Comparison of ENCODE assay signal across 8 cellular contexts in the genomic region with DNA sequence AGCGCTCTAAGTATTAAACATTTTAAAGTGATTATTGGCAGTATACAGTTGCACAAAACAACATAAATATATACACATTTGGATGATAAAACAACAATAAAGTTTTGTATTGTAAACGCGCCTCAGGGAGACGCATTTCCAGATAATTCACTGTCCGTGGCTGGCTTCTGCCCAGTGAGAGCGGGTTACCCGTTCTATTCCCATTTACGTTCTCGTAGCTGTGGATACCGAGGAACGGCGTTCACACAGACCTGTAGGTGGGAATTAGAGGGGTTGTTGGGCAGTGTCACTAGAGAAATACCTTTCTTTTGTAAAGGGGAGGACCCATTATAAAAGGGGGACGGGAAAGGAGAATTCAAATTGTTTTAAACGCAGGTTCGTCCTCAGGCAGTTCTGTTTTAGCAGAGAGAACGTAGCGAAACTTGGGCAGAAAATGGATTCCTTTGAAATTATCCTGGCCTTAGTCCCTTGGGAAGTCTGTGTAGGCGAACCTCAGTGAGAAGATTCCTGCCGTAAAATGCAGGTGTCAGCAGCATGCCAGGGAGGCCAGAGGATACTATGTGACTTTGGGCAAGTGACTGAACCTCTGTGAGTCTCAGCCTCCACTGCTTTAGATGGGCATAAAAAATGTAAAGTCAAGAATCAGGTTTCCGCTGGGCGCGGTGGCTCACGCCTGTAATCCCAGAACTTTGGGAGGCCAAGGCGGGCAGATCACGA.
DNase-seq lines count a peak whose midpoint lies in the region; ATAC-seq and TF ChIP-seq lines count a peak whose summit lies in the region.

No MANE protein-coding gene starts in this region.

- H3K79me2 ChIP-seq in KMS-11 (ENCODE audit: insufficient read depth, low read depth): peaks cover 44% of the 10 kb centered on the region

- peak overlapping the region; percentile 52 for H3K4me2 ChIP-seq in KMS-11

- ATAC-seq in HG02623 (IDR thresholded peaks at IDR 0.05; ENCODE audit: unreplicated experiment): no peak

- H3K36me3 ChIP-seq in KMS-11 (ENCODE audit: insufficient read depth) (no peaks in the 10 kb centered on the region), mucosa of rectum (ENCODE audit: control insufficient read depth in 2 of 2, insufficient read depth in 2 of 2, low read length in 2 of 2) (peaks cover 4 to 5% of the 10 kb centered on the region in 2 donors)

- H3K27ac ChIP-seq in KMS-11 (peak overlapping the region; percentile 72), mucosa of rectum (ENCODE audit: low read depth in 2 of 2, low read length in 2 of 2) (peak overlapping the region; percentile 90 to 95)

- H3K4me3 ChIP-seq in AG09309 (ENCODE audit: control insufficient read depth, low read depth, low read length) (peak overlapping the region; percentile 84), KMS-11 (IDR thresholded peaks at IDR 0.05; ENCODE audit: insufficient read depth, low read depth, low read length) (peak overlapping the region; percentile 28), choroid plexus epithelial cell (ENCODE audit: low read depth, low read length) (peak overlapping the region; percentile 97), mucosa of rectum (ENCODE audit: low read length in 2 of 2) (peak overlapping the region; percentile 93 to 98)

- no peak for DNase-seq in AG09309 (ENCODE audit: low read depth)
- DNase-seq in choroid plexus epithelial cell (ENCODE audit: low read depth): no peak
- DNase-seq in T-helper 9 cell: no peak
- no peak for DNase-seq in NOMO-1 (lab: John Stamatoyannopoulos, UW; ENCODE audit: unreplicated experiment in 2 of 2)
- no peak for DNase-seq in islet precursor cell

- H2AFZ ChIP-seq in KMS-11 (ENCODE audit: low read depth): peak overlapping the region; percentile 80

- H4K20me1 ChIP-seq in KMS-11 (ENCODE audit: insufficient read depth): no peaks in the 10 kb centered on the region; the same call in 1 of the 2 replicates

- TF ChIP-seq CTCF in AG09309 (IDR thresholded peaks at IDR 0.05; ENCODE audit: control insufficient read depth, insufficient read depth, low read depth, low read length, missing control alignments) (no peak), KMS-11 (conservative IDR thresholded peaks at IDR 0.05; ENCODE audit: low read depth, low read length) (no peak), choroid plexus epithelial cell (conservative IDR thresholded peaks at IDR 0.05; ENCODE audit: low read depth, low read length) (no peak)

- H3K27me3 ChIP-seq in KMS-11 (ENCODE audit: insufficient read depth, low read depth): no peaks in the 10 kb centered on the region
- H3K27me3 ChIP-seq in mucosa of rectum (ENCODE audit: control insufficient read depth in 2 of 2, insufficient read depth in 2 of 2, low read length in 2 of 2): no peaks in the 10 kb centered on the region

- H3K9me3 ChIP-seq in mucosa of rectum (ENCODE audit: control insufficient read depth in 2 of 2, low read length in 2 of 2): no peaks in the 10 kb centered on the region

- H3K9ac ChIP-seq in KMS-11: peak overlapping the region; percentile 80
- peak overlapping the region; percentile 82 to 97 for H3K9ac ChIP-seq in mucosa of rectum (ENCODE audit: low read depth in 1 of 2, low read length in 2 of 2)

- peaks cover 19% of the 10 kb centered on the region for H3K4me1 ChIP-seq in KMS-11 (ENCODE audit: low read depth, poor library complexity, severe bottlenecking)
- peaks cover 11 to 14% of the 10 kb centered on the region in 2 donors for H3K4me1 ChIP-seq in mucosa of rectum (ENCODE audit: control insufficient read depth in 2 of 2, insufficient read depth in 2 of 2, low read length in 2 of 2)

Comparison
In these comparisons a context has a peak if more than half of its experiments do, and no peak if none do; other contexts are left out.
1. H3K4me3 ChIP-seq: peak in every context shown above with its lines; median percentile 97 in choroid plexus epithelial cell; 96 in mucosa of rectum; 84 in AG09309; 28 in KMS-11.